Comparison of ENCODE assay signal across 18 cellular contexts in the genomic region with DNA sequence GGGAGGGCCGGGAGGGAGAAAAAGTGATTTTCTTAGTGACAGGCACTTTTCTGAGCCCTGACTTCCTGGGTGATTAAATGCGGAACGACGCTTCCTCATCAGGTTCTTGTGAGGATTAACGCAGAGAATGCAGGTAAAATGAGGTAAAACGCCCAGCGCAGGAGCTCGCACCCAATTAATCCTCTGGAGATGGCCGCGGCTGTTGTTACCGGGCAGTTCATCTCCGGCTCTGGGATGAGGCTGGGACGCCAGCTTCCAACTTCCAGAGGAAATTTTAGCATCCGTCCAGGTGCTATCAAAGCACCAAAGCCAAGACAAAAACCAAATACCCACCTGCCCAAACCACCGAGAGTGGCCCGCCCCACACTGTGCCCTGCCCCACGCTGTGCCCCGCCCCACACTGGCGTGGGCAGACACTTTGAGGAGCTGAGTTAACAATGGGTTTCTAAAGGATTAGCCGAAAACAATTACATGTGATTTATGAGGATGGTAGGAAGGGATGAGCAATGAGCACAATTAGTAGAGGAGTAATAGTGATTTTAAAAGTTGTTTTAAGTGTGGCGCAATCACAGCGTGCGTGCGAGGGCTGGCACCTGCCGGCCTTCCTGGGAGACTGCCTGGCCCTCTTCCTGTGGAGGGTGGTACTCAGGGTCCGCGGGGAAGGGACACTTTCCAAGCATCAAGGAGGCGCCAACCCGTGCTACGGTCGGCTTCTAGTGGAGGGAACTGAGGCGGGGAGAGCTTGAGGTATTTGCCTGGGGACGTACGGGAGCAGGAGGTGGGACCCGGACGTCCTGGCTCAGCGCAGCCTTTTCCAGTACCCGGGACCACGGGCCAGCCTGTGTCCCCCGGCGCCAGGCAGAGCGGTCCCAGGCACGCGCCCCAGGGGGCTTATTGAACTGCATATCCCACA. TPM values are rescaled to one million over a fixed set of nuclear protein-coding genes. Genes with fewer than 3 reads are reported as not detected.
DNase-seq lines count a peak whose midpoint lies in the region; ATAC-seq, FAIRE-seq and TF ChIP-seq lines count a peak whose summit lies in the region.
"Had no signal": no experiment of that assay in that cellular context is flagged by ENCODE, and none has a peak within 500 bp of the region (broad histone marks: within the 10 kb centered on the region; RNA-seq: fewer than 3 reads in every experiment).

No MANE protein-coding gene starts in this region.

- H3K4me3 ChIP-seq in HepG2 (replicated peaks in 1 of 3; ENCODE audit: insufficient read depth in 1 of 3, low read depth in 2 of 3, low read length in 3 of 3): no peak overlapping the region
- no peak overlapping the region for H3K4me3 ChIP-seq in right lobe of liver
- no peak overlapping the region for H3K4me3 ChIP-seq in hepatocyte
- H3K4me3 ChIP-seq: adrenal gland, left lung had no signal

- H3K27me3 Mint-ChIP-seq in type B pancreatic cell: peaks cover 35% of the 10 kb centered on the region

- DNase-seq in HepG2 (ENCODE audit: low spot score) (no peak), right lobe of liver (no peak), NCI-H69 (lab: John Stamatoyannopoulos, UW) (peak; percentile 30), hepatocyte (ENCODE audit: low spot score) (no peak), type B pancreatic cell (ENCODE audit: extremely low spot score, unreplicated experiment) (no peak), NCI-H1436 (lab: John Stamatoyannopoulos, UW) (no peak)
- DNase-seq: activated CD8-positive, alpha-beta T cell treated with anti-CD3 and anti-CD28 coated beads for 36 hours; adrenal gland; DMS153; left lung; NCI-H146; NCI-H226; SK-N-SH; small intestine had no signal

- no peak overlapping the region for H3K9ac ChIP-seq in HepG2 (ENCODE audit: insufficient read depth, low read depth, low read length)
- H3K9ac ChIP-seq: KMS-11, SK-N-SH had no signal

- FAIRE-seq in HepG2 (lab: Jason Lieb, UNC): no peak
- FAIRE-seq: small intestine had no signal

- H3K4me2 ChIP-seq in HepG2 (ENCODE audit: low read depth, low read length): no peak overlapping the region
- H3K4me2 ChIP-seq in hepatocyte: peak overlapping the region; percentile 37
- H3K4me2 ChIP-seq: KMS-11, SK-N-SH had no signal

- CTCF ChIA-PET in HepG2 (lab: Yijun Ruan, JAX; ENCODE audit: low intra/inter-chr PET ratio, low total read pairs): no interaction called here

- H3K27me3 ChIP-seq in HepG2 (ENCODE audit: control insufficient read depth in 1 of 2, insufficient read depth in 2 of 2, low read length in 2 of 2): peaks cover 12 to 50% of the 10 kb centered on the region in 2 experiments
- H3K27me3 ChIP-seq in right lobe of liver: no peaks in the 10 kb centered on the region
- peaks cover 32% of the 10 kb centered on the region for H3K27me3 ChIP-seq in hepatocyte

- TF ChIP-seq EP300 in HepG2 (IDR thresholded peaks at IDR 0.05; ENCODE audit: low read depth in 2 of 2, low read length in 2 of 2): no peak
- TF ChIP-seq EP300 in HepG2 (CRISPR knock-in tag; IDR thresholded peaks at IDR 0.05; ENCODE audit: borderline replicate concordance): no peak

- no peak for ATAC-seq in HepG2
- ATAC-seq in right lobe of liver: no peak
- no peak for ATAC-seq in GM21737 (IDR thresholded peaks at IDR 0.05; ENCODE audit: unreplicated experiment)
- ATAC-seq in HG02840 (IDR thresholded peaks at IDR 0.05; ENCODE audit: low FRiP score, unreplicated experiment): no peak
- ATAC-seq: activated CD8-positive, alpha-beta T cell treated with anti-CD3 and anti-CD28 coated beads for 36 hours; left lung had no signal

- WGBS in HepG2 (ENCODE audit: low lambda C conversion rate): 36% methylated on average over 18 of the region's 44 CpGs
- 10% methylated on average over 26 of the region's 44 CpGs for WGBS in right lobe of liver (ENCODE audit: insufficient coverage, low coverage, low lambda C conversion rate, missing lambda C conversion rate)
- 15% methylated on average over 44 of the region's 44 CpGs for WGBS in hepatocyte (ENCODE audit: low lambda C conversion rate, missing lambda C conversion rate)

- H4K20me1 ChIP-seq in HepG2 (ENCODE audit: insufficient read depth, low read length) (no peaks in the 10 kb centered on the region), hepatocyte (ENCODE audit: insufficient read depth, poor library complexity, severe bottlenecking) (no peaks in the 10 kb centered on the region)

- H3K36me3 Mint-ChIP-seq in type B pancreatic cell: no peaks in the 10 kb centered on the region

- H3K36me3 ChIP-seq in HepG2 (replicated peaks in 1 of 2; ENCODE audit: control insufficient read depth in 1 of 2, insufficient read depth in 2 of 2, low read length in 2 of 2): no peaks in the 10 kb centered on the region
- no peaks in the 10 kb centered on the region for H3K36me3 ChIP-seq in right lobe of liver
- no peaks in the 10 kb centered on the region for H3K36me3 ChIP-seq in hepatocyte (replicated peaks; ENCODE audit: insufficient read depth, low read depth)
- H3K36me3 ChIP-seq: adrenal gland, left lung had no signal

- H3K9me3 Mint-ChIP-seq in type B pancreatic cell: no peaks in the 10 kb centered on the region
- H3K9me3 Mint-ChIP-seq: activated CD8-positive, alpha-beta T cell treated with anti-CD3 and anti-CD28 coated beads for 36 hours; activated T-helper 1 cell treated with anti-CD3 and anti-CD28 coated beads, Interleukin-12 subunit alpha, Interleukin-12 subunit beta, Interleukin-2, Interleukin-4 antibody, amounts not matched to agents 30 ng/mL and 10 ng/mL and 1 ng/mL, durations not matched to agents 14 hours and 24 hours and 36 hours had no signal

- TF ChIP-seq CTCF in HepG2 (CRISPR knock-in tag; IDR thresholded peaks at IDR 0.05) (no peak), right lobe of liver (IDR thresholded peaks at IDR 0.05) (no peak), hepatocyte (IDR thresholded peaks at IDR 0.05; ENCODE audit: poor library complexity) (no peak), type B pancreatic cell (conservative IDR thresholded peaks at IDR 0.05) (peak; percentile 38)

- H3K79me2 ChIP-seq in HepG2 (ENCODE audit: insufficient read depth, low read length): no peaks in the 10 kb centered on the region
- no peaks in the 10 kb centered on the region for H3K79me2 ChIP-seq in hepatocyte

- TF ChIP-seq RAD21 in HepG2 (CRISPR knock-in tag; IDR thresholded peaks at IDR 0.05): no peak

- POLR2A ChIA-PET in HepG2 (lab: Yijun Ruan, JAX): no interaction called here

- no peak overlapping the region for H3K27ac Mint-ChIP-seq in type B pancreatic cell
- H3K27ac Mint-ChIP-seq: activated CD8-positive, alpha-beta T cell treated with anti-CD3 and anti-CD28 coated beads for 36 hours; activated T-helper 1 cell treated with anti-CD3 and anti-CD28 coated beads, Interleukin-12 subunit alpha, Interleukin-12 subunit beta, Interleukin-2, Interleukin-4 antibody, amounts not matched to agents 30 ng/mL and 10 ng/mL and 1 ng/mL, durations not matched to agents 14 hours and 24 hours and 36 hours had no signal

- peaks cover 11% of the 10 kb centered on the region for H3K4me1 Mint-ChIP-seq in type B pancreatic cell (ENCODE audit: unreplicated experiment)

- no peak overlapping the region for H2AFZ ChIP-seq in HepG2 (ENCODE audit: low read length)
- no peak overlapping the region for H2AFZ ChIP-seq in hepatocyte

- TF ChIP-seq POLR2A in HepG2 (IDR thresholded peaks at IDR 0.05; ENCODE audit: insufficient read depth in 1 of 2, low read depth in 2 of 2, low read length in 2 of 2) (no peak), right lobe of liver (IDR thresholded peaks at IDR 0.05) (no peak)

- no TSS peak for BruUV-seq in HepG2 (replicated peaks; lab: Mats Ljungman, UMichigan)

- no peaks in the 10 kb centered on the region for H3K4me1 ChIP-seq in HepG2 (ENCODE audit: insufficient read depth, low read length)
- H3K4me1 ChIP-seq in right lobe of liver: no peaks in the 10 kb centered on the region
- H3K4me1 ChIP-seq in hepatocyte (ENCODE audit: insufficient read depth): no peaks in the 10 kb centered on the region
- H3K4me1 ChIP-seq: adrenal gland, left lung had no signal

- no peaks in the 10 kb centered on the region for H3K9me2 ChIP-seq in hepatocyte (replicated peaks; ENCODE audit: insufficient read depth)
- H3K9me2 ChIP-seq: SK-N-SH had no signal

- intact Hi-C loops in HepG2 (cut with micrococcal nuclease; ENCODE audit: unreplicated experiment) (no loop called here), right lobe of liver (cut with DNase I) (no loop called here)

- no peak overlapping the region for H3K27ac ChIP-seq in HepG2 (ENCODE audit: extremely low read length, insufficient read depth, low read length)
- no peak overlapping the region for H3K27ac ChIP-seq in right lobe of liver
- no peak overlapping the region for H3K27ac ChIP-seq in hepatocyte
- H3K27ac ChIP-seq: adrenal gland, KMS-11, left lung had no signal

- peak overlapping the region; percentile 64 for H3K4me3 Mint-ChIP-seq in type B pancreatic cell
- H3K4me3 Mint-ChIP-seq: activated CD8-positive, alpha-beta T cell treated with anti-CD3 and anti-CD28 coated beads for 36 hours; activated T-helper 1 cell treated with anti-CD3 and anti-CD28 coated beads, Interleukin-12 subunit alpha, Interleukin-12 subunit beta, Interleukin-2, Interleukin-4 antibody, amounts not matched to agents 30 ng/mL and 10 ng/mL and 1 ng/mL, durations not matched to agents 14 hours and 24 hours and 36 hours had no signal

- no peaks in the 10 kb centered on the region for H3K9me3 ChIP-seq in HepG2 (ENCODE audit: low read length)
- H3K9me3 ChIP-seq in right lobe of liver: no peaks in the 10 kb centered on the region
- H3K9me3 ChIP-seq in hepatocyte (ENCODE audit: low read depth): no peaks in the 10 kb centered on the region
- H3K9me3 ChIP-seq: adrenal gland, left lung, SK-N-SH had no signal

- in situ Hi-C loops in HepG2 (cut with HindIII; ENCODE audit: extremely low pct_ligation_motif_present, low pct_unique_long_range_greater_than_20kb): no loop called here

RNA-seq across cellular contexts. Expression of a gene that starts 41.6 kb away (rescaled TPM):
- total RNA-seq in HepG2 (2016; rRNA removed; fragmentation: Illumina TruSeq; extraction: Trizol) (43.8 and 69.7 TPM in 2 replicates), right lobe of liver (under 1 TPM in 5 of 6 experiments, not detected in 1; 0.17 to 0.81 (median 0.65) TPM), hepatocyte (4.9 and 6.3 TPM in 2 replicates), type B pancreatic cell (ENCODE audit: low replicate concordance) (2.9 and 7.9 TPM in 2 replicates)
- 39.5 and 40.6 TPM in 2 replicates for total RNA-seq in HepG2 (2016; cell fraction: cytosol; rRNA removed; fragmentation: Illumina TruSeq; extraction: Trizol; ENCODE audit: low read depth)
- 45.3 and 69.6 TPM in 2 replicates for total RNA-seq in HepG2 (2016; cell fraction: insoluble cytoplasmic fraction; rRNA removed; fragmentation: Illumina TruSeq; extraction: Trizol)
- total RNA-seq in HepG2 (2016; cell fraction: membrane; rRNA removed; fragmentation: Illumina TruSeq; extraction: Trizol): 83.4 and 93.4 TPM in 2 replicates
- total RNA-seq in HepG2 (2016; cell fraction: nucleus; rRNA removed; fragmentation: Illumina TruSeq; extraction: Trizol): 32.1 and 42.6 TPM in 2 replicates
- polyA plus RNA-seq in HepG2 (2011; rRNA removed) (15.4 and 23.1 TPM in 2 replicates), hepatocyte (7.7 and 11.0 TPM in 2 replicates)
- polyA plus RNA-seq in HepG2 (2011; cell fraction: cytosol; rRNA removed): 20.0 and 39.6 TPM in 2 replicates
- polyA plus RNA-seq in HepG2 (2011; cell fraction: nucleus; rRNA removed): 34.6 and 44.2 TPM in 2 replicates
- 13.5 and 14.6 TPM in 2 replicates for polyA plus RNA-seq in HepG2 (2012)
- polyA plus RNA-seq in HepG2 (2016; cell fraction: cytosol; fragmentation: Illumina TruSeq; extraction: Trizol; ENCODE audit: low read depth): 40.9 and 41.6 TPM in 2 replicates
- polyA plus RNA-seq in HepG2 (2016; cell fraction: insoluble cytoplasmic fraction; fragmentation: Illumina TruSeq; extraction: Trizol; ENCODE audit: low read depth): 48.4 and 52.4 TPM in 2 replicates
- polyA plus RNA-seq in HepG2 (2016; cell fraction: membrane; fragmentation: Illumina TruSeq; extraction: Trizol; ENCODE audit: low read depth): 74.1 and 77.9 TPM in 2 replicates
- 63.0 and 70.2 TPM in 2 replicates for polyA plus RNA-seq in HepG2 (2016; cell fraction: nucleus; fragmentation: Illumina TruSeq; extraction: Trizol; ENCODE audit: insufficient read depth, low read depth)
- 0.07 and 154 TPM in 2 replicates for polyA minus RNA-seq in HepG2 (2011; rRNA and poly(A)+ RNA removed; ENCODE audit: low replicate concordance)
- polyA minus RNA-seq in HepG2 (2011; cell fraction: cytosol; rRNA and poly(A)+ RNA removed): 31.1 and 39.3 TPM in 2 replicates
- 9.3 and 10.7 TPM in 2 replicates for polyA minus RNA-seq in HepG2 (2011; cell fraction: nucleus; rRNA and poly(A)+ RNA removed)
- total RNA-seq: activated T-helper 1 cell treated with anti-CD3 and anti-CD28 coated beads, Interleukin-12 subunit alpha, Interleukin-12 subunit beta, Interleukin-2, Interleukin-4 antibody, amounts not matched to agents 30 ng/mL and 10 ng/mL and 1 ng/mL, durations not matched to agents 14 hours and 24 hours and 36 hours had no signal
